In genomic region chr17:80791758-80792284, GRCh38 we compare ENCODE assay signal across 8 cellular contexts.
DNase-seq lines count a peak whose midpoint lies in the region; ATAC-seq and TF ChIP-seq lines count a peak whose summit lies in the region.

No MANE protein-coding gene starts in this region.

- no peaks in the 10 kb centered on the region for H3K9me3 Mint-ChIP-seq in MCF 10A (ENCODE audit: unreplicated experiment)

- no peaks in the 10 kb centered on the region; the same call in 1 of the 2 replicates for H3K9me3 ChIP-seq in SJSA1 (replicated peaks)

- H3K27me3 ChIP-seq in SJSA1 (replicated peaks) = no peaks in the 10 kb centered on the region

- DNase-seq in DMS53 (lab: John Stamatoyannopoulos, UW) = peak; percentile 99
- DNase-seq in SJSA1 (ENCODE audit: low read depth in 1 of 2, low spot score in 2 of 2) = peak; percentile 97 to 99
- DNase-seq in MCF 10A (ENCODE audit: unreplicated experiment) = peak; percentile 98
- peak; percentile 95 to 99 for DNase-seq in lung microvascular endothelial cell (ENCODE audit: low read depth in 2 of 2)
- DNase-seq in MV-4-11 (lab: John Stamatoyannopoulos, UW) = no peak

- no peaks in the 10 kb centered on the region for H3K27me3 Mint-ChIP-seq in MCF 10A (ENCODE audit: insufficient read depth, unreplicated experiment)

- TF ChIP-seq CTCF in MCF 10A (IDR thresholded peaks at IDR 0.05; ENCODE audit: unreplicated experiment) = no peak

- H3K27ac ChIP-seq in SJSA1 = peak overlapping the region; percentile 76
- H3K27ac ChIP-seq in temporal lobe (ENCODE audit: low read depth, low read length) = peak overlapping the region; percentile 46

- peaks cover 66% of the 10 kb centered on the region for H3K4me1 ChIP-seq in SJSA1 (replicated peaks)

- ATAC-seq in GM21619 (IDR thresholded peaks at IDR 0.05; ENCODE audit: unreplicated experiment) (no peak), HG03039 (IDR thresholded peaks at IDR 0.05; ENCODE audit: unreplicated experiment) (no peak)

- BruUV-seq in MCF 10A (replicated peaks; lab: Mats Ljungman, UMichigan) = no TSS peak

- no peak overlapping the region for H3K4me3 ChIP-seq in SJSA1

- peaks cover 49% of the 10 kb centered on the region for H3K4me1 Mint-ChIP-seq in MCF 10A (ENCODE audit: insufficient read depth, unreplicated experiment)

- H3K27ac Mint-ChIP-seq in MCF 10A (ENCODE audit: low read depth, unreplicated experiment) = peak overlapping the region; percentile 6

- intact Hi-C loops in MCF 10A (cut with micrococcal nuclease) = loop anchor here (1.0 kb wide), 1 partner anchor 64 kb away; no protein-coding TSS in a partner anchor

- peak overlapping the region; percentile 60 for H3K4me3 Mint-ChIP-seq in MCF 10A (ENCODE audit: unreplicated experiment)

- peaks cover 4% of the 10 kb centered on the region for H3K36me3 Mint-ChIP-seq in MCF 10A (ENCODE audit: insufficient read depth, unreplicated experiment)

- peaks cover 9% of the 10 kb centered on the region; the same call in 1 of the 2 replicates for H3K36me3 ChIP-seq in SJSA1

- POLR2A ChIA-PET in MCF 10A (lab: Yijun Ruan, JAX) = interaction anchor here (0.8 to 1.5 kb wide), 3 partner anchors 11 to 36 kb away, joined by 3 to 5 read pairs (median 4); no protein-coding TSS in a partner anchor

- CTCF ChIA-PET in MCF 10A (lab: Yijun Ruan, JAX) = interaction anchor here (0.6 to 1.2 kb wide), 3 partner anchors 20 to 254 kb away, joined by 3 read pairs; no protein-coding TSS in a partner anchor
